17 cellular contexts compared by ENCODE assay signal in genomic region chr12:89370411-89370810, GRCh38. TPM values are rescaled to one million over a fixed set of nuclear protein-coding genes. Genes with fewer than 3 reads are reported as not detected.
DNase-seq lines count a peak whose midpoint lies in the region; ATAC-seq and TF ChIP-seq lines count a peak whose summit lies in the region.
"Had no signal": no experiment of that assay in that cellular context is flagged by ENCODE, and none has a peak within 500 bp of the region (broad histone marks: within the 10 kb centered on the region; RNA-seq: fewer than 3 reads in every experiment).

No MANE protein-coding gene starts in this region.

- H3K4me2 ChIP-seq in HCT116 (ENCODE audit: low read length): peak overlapping the region; percentile 29
- peak overlapping the region; percentile 10 for H3K4me2 ChIP-seq in osteoblast (ENCODE audit: insufficient read depth, low read length)

- no peaks in the 10 kb centered on the region for H3K36me3 ChIP-seq in HCT116 (ENCODE audit: control insufficient read depth in 1 of 2, insufficient read depth in 2 of 2, low read length in 2 of 2)
- no peaks in the 10 kb centered on the region for H3K36me3 ChIP-seq in SJSA1
- no peaks in the 10 kb centered on the region for H3K36me3 ChIP-seq in endodermal cell (ENCODE audit: control insufficient read depth, insufficient read depth, low read length)
- no peaks in the 10 kb centered on the region for H3K36me3 ChIP-seq in osteoblast (ENCODE audit: insufficient read depth, low read length)
- no peaks in the 10 kb centered on the region for H3K36me3 ChIP-seq in esophagus squamous epithelium
- H3K36me3 ChIP-seq: right lobe of liver, suprapubic skin had no signal

- RAD21 ChIA-PET in HCT116 (lab: Charles Lee; ENCODE audit: low non-redundant PET in 1 of 2, low total read pairs in 2 of 2, uncharacterized antibody in 2 of 2, unreplicated experiment in 2 of 2): no interaction called here

- H3K9me2 ChIP-seq in HCT116 (ENCODE audit: insufficient read depth): no peaks in the 10 kb centered on the region

- no peak for TF ChIP-seq POLR2A in HCT116 (IDR thresholded peaks at IDR 0.05; ENCODE audit: borderline replicate concordance, extremely low read depth, insufficient read depth, insufficient read length)
- TF ChIP-seq POLR2A in esophagus squamous epithelium (IDR thresholded peaks at IDR 0.05): no peak

- H2AFZ ChIP-seq in HCT116 (ENCODE audit: low read depth, low read length, poor library complexity, severe bottlenecking) (no peak overlapping the region), osteoblast (ENCODE audit: low read length) (no peak overlapping the region)

- no peak overlapping the region for H3K27ac Mint-ChIP-seq in endodermal cell
- H3K27ac Mint-ChIP-seq: activated naive CD8-positive, alpha-beta T cell treated with anti-CD3 and anti-CD28 coated beads for 36 hours; activated T-cell treated with anti-CD3 and anti-CD28 coated beads, Interleukin-2, amount 50 U/mL, for 24 hours had no signal

- no peak for TF ChIP-seq RAD21 in HCT116 (IDR thresholded peaks at IDR 0.05; ENCODE audit: low read depth)

- no TSS peak for BruUV-seq in HCT116 (replicated peaks; lab: Mats Ljungman, UMichigan)

- no peak for ATAC-seq in HCT116
- no peak for ATAC-seq in HG03108 (IDR thresholded peaks at IDR 0.05; ENCODE audit: unreplicated experiment)
- ATAC-seq: right lobe of liver had no signal

- no peaks in the 10 kb centered on the region for H3K9me3 ChIP-seq in HCT116 (ENCODE audit: control insufficient read depth in 1 of 2, insufficient read depth in 1 of 2, low read depth in 1 of 2, low read length in 2 of 2)
- H3K9me3 ChIP-seq in SJSA1 (replicated peaks): no peaks in the 10 kb centered on the region
- peaks cover 6% of the 10 kb centered on the region for H3K9me3 ChIP-seq in endodermal cell (ENCODE audit: control insufficient read depth, low read length)
- no peaks in the 10 kb centered on the region for H3K9me3 ChIP-seq in osteoblast (ENCODE audit: low read depth, low read length)
- H3K9me3 ChIP-seq in esophagus squamous epithelium: no peaks in the 10 kb centered on the region
- H3K9me3 ChIP-seq: right lobe of liver, suprapubic skin had no signal

- H4K20me1 ChIP-seq in HCT116 (ENCODE audit: insufficient read depth) (no peaks in the 10 kb centered on the region), osteoblast (ENCODE audit: insufficient read depth, low read length) (no peaks in the 10 kb centered on the region)

- H3K4me1 ChIP-seq in HCT116 (ENCODE audit: control insufficient read depth in 1 of 2, insufficient read depth in 2 of 2, low read length in 2 of 2) (peaks cover 54 to 63% of the 10 kb centered on the region in 2 experiments), SJSA1 (replicated peaks) (peaks cover 61% of the 10 kb centered on the region), endodermal cell (ENCODE audit: control insufficient read depth, insufficient read depth, low read length) (peaks cover 20% of the 10 kb centered on the region), osteoblast (ENCODE audit: insufficient read depth, low read length) (peaks cover 42% of the 10 kb centered on the region), esophagus squamous epithelium (peaks cover 6 to 63% (median 27%) of the 10 kb centered on the region in 3 donors)

- TF ChIP-seq CTCF in HCT116 (IDR thresholded peaks at IDR 0.05 in 2 of 3, conservative IDR thresholded peaks at IDR 0.05 in 1 of 3; ENCODE audit: borderline replicate concordance in 1 of 3, insufficient read depth in 1 of 3, low read depth in 2 of 3, low read length in 2 of 3): no peak
- TF ChIP-seq CTCF in endodermal cell (conservative IDR thresholded peaks at IDR 0.05): no peak
- TF ChIP-seq CTCF in osteoblast (IDR thresholded peaks at IDR 0.05; ENCODE audit: extremely low read depth, low read depth, low read length): no peak
- TF ChIP-seq CTCF in esophagus squamous epithelium (IDR thresholded peaks at IDR 0.05): no peak

- H3K27me3 Mint-ChIP-seq in endodermal cell (ENCODE audit: insufficient read depth): no peaks in the 10 kb centered on the region
- H3K27me3 Mint-ChIP-seq: activated naive CD8-positive, alpha-beta T cell treated with anti-CD3 and anti-CD28 coated beads for 36 hours; activated T-cell treated with anti-CD3 and anti-CD28 coated beads, Interleukin-2, amount 50 U/mL, for 24 hours had no signal

- CTCF ChIA-PET in HCT116 (lab: Charles Lee): no interaction called here

- no peak for DNase-seq in HCT116 (ENCODE audit: low read depth, low spot score)
- DNase-seq in SJSA1 (ENCODE audit: low read depth in 1 of 2, low spot score in 2 of 2): no peak
- DNase-seq in endodermal cell: no peak
- DNase-seq in osteoblast (ENCODE audit: insufficient read length, low spot score, missing footprints): no peak
- DNase-seq in esophagus squamous epithelium (lab: John Stamatoyannopoulos, UW): no peak
- DNase-seq in HK-2 (ENCODE audit: unreplicated experiment): no peak
- DNase-seq in NCI-H1930 (lab: John Stamatoyannopoulos, UW): no peak
- DNase-seq: activated naive CD8-positive, alpha-beta T cell treated with anti-CD3 and anti-CD28 coated beads for 36 hours; activated T-cell treated with anti-CD3 and anti-CD28 coated beads, Interleukin-2, amount 50 U/mL, for 24 hours; central memory CD4-positive, alpha-beta T cell; DMS79; NCI-H2081; NCI-H69; right lobe of liver; stimulated activated CD4-positive, alpha-beta T cell treated with anti-CD3 and anti-CD28 coated beads, Interleukin-2, amount 100 ng/mL, for 24 hours had no signal

- H3K4me3 ChIP-seq in HCT116 (replicated peaks in 1 of 2; ENCODE audit: low read depth in 1 of 2, low read length in 2 of 2) (no peak overlapping the region), SJSA1 (no peak overlapping the region), endodermal cell (ENCODE audit: low read length) (peak overlapping the region; percentile 11), osteoblast (ENCODE audit: insufficient read depth, low read length) (no peak overlapping the region), esophagus squamous epithelium (no peak overlapping the region)
- H3K4me3 ChIP-seq: right lobe of liver, suprapubic skin had no signal

- H3K9me3 Mint-ChIP-seq in endodermal cell: peaks cover 5% of the 10 kb centered on the region
- H3K9me3 Mint-ChIP-seq: activated naive CD8-positive, alpha-beta T cell treated with anti-CD3 and anti-CD28 coated beads for 36 hours; activated T-cell treated with anti-CD3 and anti-CD28 coated beads, Interleukin-2, amount 50 U/mL, for 24 hours had no signal

- intact Hi-C loops in HCT116 (cut with micrococcal nuclease): no loop called here
- intact Hi-C loops in esophagus squamous epithelium (cut with DNase I): no loop called here

- H3K79me2 ChIP-seq in HCT116 (ENCODE audit: insufficient read depth, low read length): no peaks in the 10 kb centered on the region
- no peaks in the 10 kb centered on the region for H3K79me2 ChIP-seq in osteoblast (ENCODE audit: insufficient read depth, low read length)

- peaks cover 38% of the 10 kb centered on the region for H3K4me1 Mint-ChIP-seq in endodermal cell

- no peak overlapping the region for H3K9ac ChIP-seq in HCT116 (ENCODE audit: low read length)
- H3K9ac ChIP-seq in endodermal cell (ENCODE audit: extremely low read depth, low read length, poor library complexity, severe bottlenecking): no peak overlapping the region

- peak overlapping the region; percentile 19; the same call in 1 of the 2 replicates for H3K27ac ChIP-seq in HCT116 (ENCODE audit: low read depth, low read length)
- H3K27ac ChIP-seq in SJSA1: peak overlapping the region; percentile 71
- H3K27ac ChIP-seq in endodermal cell (ENCODE audit: low read depth, low read length): no peak overlapping the region
- H3K27ac ChIP-seq in osteoblast (ENCODE audit: low read depth, low read length): peak overlapping the region; percentile 1
- peak overlapping the region in 1 of 4 donors; percentile 5 for H3K27ac ChIP-seq in esophagus squamous epithelium
- H3K27ac ChIP-seq: right lobe of liver, suprapubic skin had no signal

- WGBS in endodermal cell (ENCODE audit: insufficient coverage in 1 of 2, insufficient read length in 1 of 2), 2 experiments: 83 to 96% methylated on average over 3 of the region's 3 CpGs
- WGBS in esophagus squamous epithelium, 2 donors: 31 to 50% methylated on average over 3 of the region's 3 CpGs

- H3K36me3 Mint-ChIP-seq in endodermal cell (ENCODE audit: low read depth): no peaks in the 10 kb centered on the region
- H3K36me3 Mint-ChIP-seq: activated naive CD8-positive, alpha-beta T cell treated with anti-CD3 and anti-CD28 coated beads for 36 hours had no signal

- POLR2A ChIA-PET in HCT116 (lab: Charles Lee): no interaction called here

- no peak overlapping the region for H3K4me3 Mint-ChIP-seq in endodermal cell
- H3K4me3 Mint-ChIP-seq: activated naive CD8-positive, alpha-beta T cell treated with anti-CD3 and anti-CD28 coated beads for 36 hours; activated T-cell treated with anti-CD3 and anti-CD28 coated beads, Interleukin-2, amount 50 U/mL, for 24 hours had no signal

- no peaks in the 10 kb centered on the region for H3K27me3 ChIP-seq in HCT116 (ENCODE audit: insufficient read depth, low read length)
- no peaks in the 10 kb centered on the region for H3K27me3 ChIP-seq in SJSA1 (replicated peaks)
- no peaks in the 10 kb centered on the region for H3K27me3 ChIP-seq in endodermal cell (ENCODE audit: control insufficient read depth, insufficient read depth, low read length, poor library complexity, severe bottlenecking)
- no peaks in the 10 kb centered on the region for H3K27me3 ChIP-seq in osteoblast (ENCODE audit: insufficient read depth, low read length)
- H3K27me3 ChIP-seq in esophagus squamous epithelium: no peaks in the 10 kb centered on the region
- H3K27me3 ChIP-seq: right lobe of liver, suprapubic skin had no signal

TF ChIP-seq in HCT116, 20 proteins besides CTCF, POLR2A, EP300 and RAD21:
- TF ChIP-seq EZH2 (IDR thresholded peaks at IDR 0.05) (no peak), YY1 (IDR thresholded peaks at IDR 0.05; ENCODE audit: extremely low read depth, insufficient replicate concordance, low read depth, low read length) (no peak), CBX3 (IDR thresholded peaks at IDR 0.05; ENCODE audit: low read depth) (no peak)

RNA-seq across cellular contexts. Expression of gene DUSP6, which starts 18.1 kb away (rescaled TPM):
- total RNA-seq in HCT116 (2021; ENCODE audit: unreplicated experiment) (219 TPM), endodermal cell (100 to 1,000 TPM in 1 of 2 donors, 10 to 100 TPM in 1; 85.9 to 123 TPM), osteoblast (28.6 and 30.0 TPM in 2 replicates), esophagus squamous epithelium (10 to 100 TPM; 17.6 to 30.4 (median 24.9) TPM)
- polyA plus RNA-seq in HCT116 (2012): 249 and 297 TPM in 2 replicates
- total RNA-seq in SJSA1 (2014; rRNA removed; shearing (Covaris generic)): 10.3 and 11.0 TPM in 2 replicates
- 98.6 TPM for polyA plus RNA-seq in endodermal cell (2013, experiment 1 of 2)
- polyA plus RNA-seq in endodermal cell (2013, experiment 2 of 2): 99.0 TPM
